ENCODE assay signal across 8 cellular contexts in genomic region chr6:13486679-13487121, GRCh38. TPM values are rescaled to one million over a fixed set of nuclear protein-coding genes. Genes with fewer than 3 reads are reported as not detected.
DNase-seq lines count a peak whose midpoint lies in the region; ATAC-seq and TF ChIP-seq lines count a peak whose summit lies in the region.

No MANE protein-coding gene starts in this region.

- no peak for TF ChIP-seq CTCF in heart left ventricle (IDR thresholded peaks at IDR 0.05)

- WGBS in heart left ventricle, 4 donors, result 0 to 2% (median 1%) methylated on average over 10 to 39 of the region's 39 CpGs

- H3K27me3 ChIP-seq in heart left ventricle, result no peaks in the 10 kb centered on the region

- no peaks in the 10 kb centered on the region for H3K36me3 ChIP-seq in heart left ventricle

- H3K4me1 ChIP-seq in heart left ventricle, result peaks cover 0 to 52% (median 33%) of the 10 kb centered on the region in 12 donors

- TF ChIP-seq POLR2A in heart left ventricle (IDR thresholded peaks at IDR 0.05), result no peak

- no peaks in the 10 kb centered on the region for H3K9me3 Mint-ChIP-seq in activated naive CD8-positive, alpha-beta T cell treated with anti-CD3 and anti-CD28 coated beads for 36 hours

- H3K4me3 Mint-ChIP-seq in activated naive CD8-positive, alpha-beta T cell treated with anti-CD3 and anti-CD28 coated beads for 36 hours, result peak overlapping the region; percentile 92

- peak; percentile 21 for ATAC-seq in GM21381 (IDR thresholded peaks at IDR 0.05; ENCODE audit: unreplicated experiment)
- ATAC-seq in heart left ventricle, result peak in 3 of 4 donors; percentile 40 to 57 (median 51)

- H3K27me3 Mint-ChIP-seq in activated naive CD8-positive, alpha-beta T cell treated with anti-CD3 and anti-CD28 coated beads for 36 hours, result peaks cover 7% of the 10 kb centered on the region

- H3K4me1 Mint-ChIP-seq in activated naive CD8-positive, alpha-beta T cell treated with anti-CD3 and anti-CD28 coated beads for 36 hours, result peaks cover 40% of the 10 kb centered on the region

- peak overlapping the region; percentile 84 for H3K27ac Mint-ChIP-seq in activated naive CD8-positive, alpha-beta T cell treated with anti-CD3 and anti-CD28 coated beads for 36 hours

- intact Hi-C loops in heart left ventricle (cut with DNase I), result loop anchor here (1.0 to 10.0 kb wide), 20 partner anchors 41 to 1202 kb away; partner anchors contain the start of gene SIRT5 (in 5 of the 10)
- intact Hi-C loops in posterior vena cava (cut with DNase I), result no loop called here

- peak overlapping the region; percentile 68 to 97 (median 90) for H3K4me3 ChIP-seq in heart left ventricle

- peak overlapping the region; percentile 85 to 98 (median 95) for H3K27ac ChIP-seq in heart left ventricle

- H3K9me3 ChIP-seq in heart left ventricle, result no peaks in the 10 kb centered on the region

- DNase-seq in D341Med (ENCODE audit: low spot score) (peak; percentile 74), HS-27A (ENCODE audit: low read depth) (peak; percentile 55), SK-N-DZ (ENCODE audit: low spot score) (peak; percentile 43), heart left ventricle (peak; percentile 40 to 82 (median 68)), posterior vena cava (ENCODE audit: low spot score) (peak; percentile 90), NCI-H128 (lab: John Stamatoyannopoulos, UW; ENCODE audit: unreplicated experiment) (no peak)
- DNase-seq in activated naive CD8-positive, alpha-beta T cell treated with anti-CD3 and anti-CD28 coated beads for 36 hours, result peak; percentile 77

- peaks cover 13% of the 10 kb centered on the region for H3K36me3 Mint-ChIP-seq in activated naive CD8-positive, alpha-beta T cell treated with anti-CD3 and anti-CD28 coated beads for 36 hours

RNA-seq across cellular contexts. Expression of gene GFOD1, which starts 0.7 kb away (rescaled TPM):
- 4.0 and 7.0 TPM in 2 replicates for polyA plus RNA-seq in SK-N-DZ (2014; cell fraction: cytosol; rRNA removed)
- 3.7 and 7.7 TPM in 2 replicates for polyA plus RNA-seq in SK-N-DZ (2014; cell fraction: nucleus; rRNA removed)
- 10 to 100 TPM; 12.8 to 13.0 TPM for total RNA-seq in activated naive CD8-positive, alpha-beta T cell treated with anti-CD3 and anti-CD28 coated beads for 36 hours
- 10 to 100 TPM; 25.0 to 65.8 (median 41.9) TPM for total RNA-seq in heart left ventricle
- polyA plus RNA-seq in heart left ventricle, result 10 to 100 TPM; 16.2 to 41.5 TPM
- 10 to 100 TPM; 16.8 to 20.4 TPM for total RNA-seq in posterior vena cava

Comparison
In these comparisons a context has a peak if more than half of its experiments do, and no peak if none do; other contexts are left out.
1. intact Hi-C loops: an anchor here in heart left ventricle (1.0 to 10.0 kb wide); none called in posterior vena cava.